In genomic region chr4:54169176-54169575, GRCh38 we compare ENCODE assay signal across 1 cellular context.
TF ChIP-seq lines count a peak whose summit lies in the region.

No MANE protein-coding gene starts in this region.

TF ChIP-seq in IMR-90, 13 proteins besides CTCF, POLR2A, EP300 and RAD21:
- TF ChIP-seq USF2 (IDR thresholded peaks at IDR 0.05; ENCODE audit: low read depth, low read length) (no peak), MAFK (IDR thresholded peaks at IDR 0.05; ENCODE audit: low read depth, low read length) (no peak), MXI1 (IDR thresholded peaks at IDR 0.05; ENCODE audit: borderline replicate concordance, low read depth, low read length) (no peak), NFE2L2 (IDR thresholded peaks at IDR 0.05; ENCODE audit: low read depth, low read length) (no peak), CHD1 (IDR thresholded peaks at IDR 0.05; ENCODE audit: low read depth, low read length) (no peak), MAZ (IDR thresholded peaks at IDR 0.05; ENCODE audit: borderline replicate concordance, low read depth, low read length) (no peak), RFX5 (IDR thresholded peaks at IDR 0.05; ENCODE audit: low read depth, low read length) (no peak), CEBPB (IDR thresholded peaks at IDR 0.05; ENCODE audit: low read depth, low read length) (no peak), ELK1 (IDR thresholded peaks at IDR 0.05; ENCODE audit: borderline replicate concordance, low read depth, low read length) (no peak), BHLHE40 (IDR thresholded peaks at IDR 0.05; ENCODE audit: low read depth, low read length) (no peak)
